15 cellular contexts compared by ENCODE assay signal in genomic region chr16:35516551-35516950, GRCh38.
DNase-seq lines count a peak whose midpoint lies in the region; ATAC-seq and TF ChIP-seq lines count a peak whose summit lies in the region.
"Had no signal": no experiment of that assay in that cellular context is flagged by ENCODE, and none has a peak within 500 bp of the region (broad histone marks: within the 10 kb centered on the region; RNA-seq: fewer than 3 reads in every experiment).

No MANE protein-coding gene starts in this region.

- CTCF ChIA-PET in MCF 10A (lab: Yijun Ruan, JAX) (no interaction called here), mammary epithelial cell (lab: Charles Lee; ENCODE audit: low non-redundant PET) (no interaction called here)

- H3K4me2 ChIP-seq in mammary epithelial cell (ENCODE audit: insufficient read depth, low read depth, low read length): no peak overlapping the region

- H3K4me3 Mint-ChIP-seq in MCF 10A (ENCODE audit: unreplicated experiment): no peak overlapping the region
- H3K4me3 Mint-ChIP-seq: IgD-negative memory B cell had no signal

- in situ Hi-C loops in mammary epithelial cell (cut with MboI; ENCODE audit: low sequenced_read_pairs in 2 of 2): no loop called here

- H4K20me1 ChIP-seq in mammary epithelial cell (ENCODE audit: insufficient read depth, low read length): no peaks in the 10 kb centered on the region

- H3K4me1 Mint-ChIP-seq in MCF 10A (ENCODE audit: insufficient read depth, unreplicated experiment): no peaks in the 10 kb centered on the region
- H3K4me1 Mint-ChIP-seq: IgD-negative memory B cell had no signal

- POLR2A ChIA-PET in MCF 10A (lab: Yijun Ruan, JAX): no interaction called here

- BruUV-seq in MCF 10A (replicated peaks; lab: Mats Ljungman, UMichigan): no TSS peak
- BruUV-seq in mammary epithelial cell (replicated peaks; lab: Mats Ljungman, UMichigan): no TSS peak

- H3K9ac ChIP-seq in mammary epithelial cell (ENCODE audit: insufficient read depth, low read length): no peak overlapping the region
- H3K9ac ChIP-seq: GM23248 had no signal

- H3K27ac Mint-ChIP-seq in MCF 10A (ENCODE audit: low read depth, unreplicated experiment): no peak overlapping the region
- H3K27ac Mint-ChIP-seq: IgD-negative memory B cell had no signal

- no peaks in the 10 kb centered on the region for H3K4me1 ChIP-seq in breast epithelium
- no peaks in the 10 kb centered on the region for H3K4me1 ChIP-seq in mammary epithelial cell (ENCODE audit: insufficient read depth, low read length)
- no peaks in the 10 kb centered on the region for H3K4me1 ChIP-seq in right cardiac atrium (ENCODE audit: control insufficient read depth, insufficient read depth, low read length)

- H3K27ac ChIP-seq in breast epithelium (no peak overlapping the region), mammary epithelial cell (ENCODE audit: insufficient read depth, low read depth, low read length) (no peak overlapping the region), right cardiac atrium (ENCODE audit: low read length) (no peak overlapping the region)
- H3K27ac ChIP-seq: GM23248 had no signal

- ATAC-seq in GM19328 (IDR thresholded peaks at IDR 0.05; ENCODE audit: unreplicated experiment) (no peak), right cardiac atrium (no peak)

- TF ChIP-seq POLR2A in breast epithelium (IDR thresholded peaks at IDR 0.05): no peak

- DNase-seq in MCF 10A (ENCODE audit: unreplicated experiment) (peak; percentile 0), breast epithelium (ENCODE audit: low spot score in 2 of 2) (no peak), RKO (ENCODE audit: low spot score) (peak; percentile 8), mammary epithelial cell (peak; percentile 8), GM19240 (ENCODE audit: insufficient read length, low spot score) (no peak), AG08396 (ENCODE audit: low spot score) (no peak), right cardiac atrium (no peak)
- DNase-seq: AML-193, Calu3, DMS79 treated with DMSO at 0.1 percent for 48 hours, GDM1, GM23248, NCI-H1048 had no signal

- peaks cover 23% of the 10 kb centered on the region for H3K9me3 Mint-ChIP-seq in MCF 10A (ENCODE audit: unreplicated experiment)

- peaks cover 0 to 12% of the 10 kb centered on the region in 2 donors for H3K9me3 ChIP-seq in breast epithelium
- H3K9me3 ChIP-seq in mammary epithelial cell (replicated peaks; ENCODE audit: insufficient read depth, low read length): peaks cover 30% of the 10 kb centered on the region
- H3K9me3 ChIP-seq in right cardiac atrium (ENCODE audit: control insufficient read depth, low read length): peaks cover 1% of the 10 kb centered on the region

- H3K36me3 ChIP-seq in breast epithelium (no peaks in the 10 kb centered on the region), mammary epithelial cell (ENCODE audit: insufficient read depth, low read length) (no peaks in the 10 kb centered on the region)

- no peak overlapping the region for H3K4me3 ChIP-seq in breast epithelium
- H3K4me3 ChIP-seq in mammary epithelial cell (replicated peaks in 1 of 3; ENCODE audit: insufficient read depth in 1 of 3, low read depth in 2 of 3, low read length in 3 of 3): no peak overlapping the region
- H3K4me3 ChIP-seq in right cardiac atrium (ENCODE audit: low read length): no peak overlapping the region
- H3K4me3 ChIP-seq: GM23248 had no signal

- H3K27me3 Mint-ChIP-seq in MCF 10A (ENCODE audit: insufficient read depth, unreplicated experiment): no peaks in the 10 kb centered on the region
- H3K27me3 Mint-ChIP-seq: IgD-negative memory B cell had no signal

- no peak overlapping the region for H2AFZ ChIP-seq in mammary epithelial cell (ENCODE audit: low read depth, low read length)
- H2AFZ ChIP-seq: GM23248 had no signal

- TF ChIP-seq CTCF in MCF 10A (IDR thresholded peaks at IDR 0.05; ENCODE audit: unreplicated experiment): no peak
- TF ChIP-seq CTCF in breast epithelium (IDR thresholded peaks at IDR 0.05): no peak
- no peak for TF ChIP-seq CTCF in mammary epithelial cell (conservative IDR thresholded peaks at IDR 0.05 in 1 of 2, IDR thresholded peaks at IDR 0.05 in 1 of 2; ENCODE audit: extremely low read depth in 1 of 2, insufficient read depth in 1 of 2, low read depth in 1 of 2, low read length in 2 of 2)

- dilution Hi-C loops in mammary epithelial cell (cut with HindIII; ENCODE audit: low sequenced_read_pairs): no loop called here

- H3K27me3 ChIP-seq in breast epithelium: no peaks in the 10 kb centered on the region
- no peaks in the 10 kb centered on the region for H3K27me3 ChIP-seq in mammary epithelial cell (ENCODE audit: insufficient read depth, low read length)
- H3K27me3 ChIP-seq in right cardiac atrium (ENCODE audit: control insufficient read depth, insufficient read depth): no peaks in the 10 kb centered on the region

- intact Hi-C loops in MCF 10A (cut with micrococcal nuclease) (no loop called here), breast epithelium (cut with DNase I; ENCODE audit: low total_unique reads) (no loop called here), mammary epithelial cell (cut with micrococcal nuclease) (loop anchor here (5.0 kb wide), 1 partner anchor 264 kb away; no protein-coding TSS in a partner anchor), right cardiac atrium (cut with DNase I) (no loop called here)

- no peaks in the 10 kb centered on the region for H3K79me2 ChIP-seq in mammary epithelial cell (ENCODE audit: insufficient read depth, low read length)

- no peaks in the 10 kb centered on the region for H3K36me3 Mint-ChIP-seq in MCF 10A (ENCODE audit: insufficient read depth, unreplicated experiment)
- H3K36me3 Mint-ChIP-seq: IgD-negative memory B cell had no signal

Comparison
In these comparisons a context has a peak if more than half of its experiments do, and no peak if none do; other contexts are left out.
1. DNase-seq: peak in MCF 10A (single experiment), RKO (single experiment) and mammary epithelial cell (single experiment); none in breast epithelium (0 of 2), GM19240 (single experiment), AG08396 (single experiment) and right cardiac atrium (0 of 3).